ENCODE assay signal across 18 cellular contexts in genomic region chr3:177154733-177155132, GRCh38. TPM values are rescaled to one million over a fixed set of nuclear protein-coding genes. Genes with fewer than 3 reads are reported as not detected.
DNase-seq lines count a peak whose midpoint lies in the region; ATAC-seq, FAIRE-seq and TF ChIP-seq lines count a peak whose summit lies in the region.
"Had no signal": no experiment of that assay in that cellular context is flagged by ENCODE, and none has a peak within 500 bp of the region (broad histone marks: within the 10 kb centered on the region; RNA-seq: fewer than 3 reads in every experiment).

No MANE protein-coding gene starts in this region.

- TF ChIP-seq CTCF in Panc1 (IDR thresholded peaks at IDR 0.05) (no peak), nephron progenitor cell (IDR thresholded peaks at IDR 0.05) (no peak), omental fat pad (IDR thresholded peaks at IDR 0.05) (no peak)

- in situ Hi-C loops in Panc1 (cut with HindIII; ENCODE audit: low pct_unique_long_range_greater_than_20kb, low sequenced_read_pairs): no loop called here

- no peak overlapping the region for H3K4me3 Mint-ChIP-seq in activated naive CD4-positive, alpha-beta T cell treated with anti-CD3 and anti-CD28 coated beads, Interleukin-2, amount 50 U/mL, for 24 hours
- H3K4me3 Mint-ChIP-seq in activated naive CD4-positive, alpha-beta T cell treated with anti-CD3 and anti-CD28 coated beads, Interleukin-2, amount 10 ng/mL, durations not matched to agents 7 days and 5 days: no peak overlapping the region
- H3K4me3 Mint-ChIP-seq in nephron progenitor cell: no peak overlapping the region
- H3K4me3 Mint-ChIP-seq: CD14-positive monocyte, IgD-negative memory B cell had no signal

- no TSS peak for BruUV-seq in Panc1 (replicated peaks; lab: Mats Ljungman, UMichigan)

- H3K27ac Mint-ChIP-seq in activated naive CD4-positive, alpha-beta T cell treated with anti-CD3 and anti-CD28 coated beads, Interleukin-2, amount 50 U/mL, for 24 hours: peak overlapping the region; percentile 85
- no peak overlapping the region for H3K27ac Mint-ChIP-seq in activated naive CD4-positive, alpha-beta T cell treated with anti-CD3 and anti-CD28 coated beads, Interleukin-2, amount 10 ng/mL, durations not matched to agents 7 days and 5 days
- peak overlapping the region; percentile 42 for H3K27ac Mint-ChIP-seq in nephron progenitor cell

- peaks cover 75% of the 10 kb centered on the region for H3K4me1 Mint-ChIP-seq in activated naive CD4-positive, alpha-beta T cell treated with anti-CD3 and anti-CD28 coated beads, Interleukin-2, amount 50 U/mL, for 24 hours
- peaks cover 27% of the 10 kb centered on the region for H3K4me1 Mint-ChIP-seq in activated naive CD4-positive, alpha-beta T cell treated with anti-CD3 and anti-CD28 coated beads, Interleukin-2, amount 10 ng/mL, durations not matched to agents 7 days and 5 days
- peaks cover 30% of the 10 kb centered on the region for H3K4me1 Mint-ChIP-seq in nephron progenitor cell

- POLR2A ChIA-PET in Panc1 (lab: Charles Lee): no interaction called here

- H3K36me3 Mint-ChIP-seq in activated naive CD4-positive, alpha-beta T cell treated with anti-CD3 and anti-CD28 coated beads, Interleukin-2, amount 50 U/mL, for 24 hours: peaks cover 4% of the 10 kb centered on the region
- peaks cover 15% of the 10 kb centered on the region for H3K36me3 Mint-ChIP-seq in activated naive CD4-positive, alpha-beta T cell treated with anti-CD3 and anti-CD28 coated beads, Interleukin-2, amount 10 ng/mL, durations not matched to agents 7 days and 5 days
- H3K36me3 Mint-ChIP-seq in nephron progenitor cell (ENCODE audit: low read depth): peaks cover 77% of the 10 kb centered on the region
- H3K36me3 Mint-ChIP-seq: IgD-negative memory B cell had no signal

- ATAC-seq in Panc1 (no peak), omental fat pad (ENCODE audit: low FRiP score) (no peak), HG02938 (IDR thresholded peaks at IDR 0.05; ENCODE audit: unreplicated experiment) (no peak)

- no peaks in the 10 kb centered on the region for H3K9me3 ChIP-seq in Panc1 (ENCODE audit: control insufficient read depth, insufficient read depth, low read depth, low read length)

- CTCF ChIA-PET in activated naive CD4-positive, alpha-beta T cell treated with anti-CD3 and anti-CD28 coated beads, Interleukin-2, amount 10 ng/mL, durations not matched to agents 7 days and 5 days (lab: Charles Lee): no interaction called here
- CTCF ChIA-PET in Panc1 (lab: Charles Lee): no interaction called here

- intact Hi-C loops in Panc1 (cut with micrococcal nuclease; ENCODE audit: unreplicated experiment): no loop called here

- no peak overlapping the region for H3K4me3 ChIP-seq in Panc1 (ENCODE audit: low read depth in 2 of 2, low read length in 2 of 2)

- no peaks in the 10 kb centered on the region for H3K27me3 Mint-ChIP-seq in activated naive CD4-positive, alpha-beta T cell treated with anti-CD3 and anti-CD28 coated beads, Interleukin-2, amount 50 U/mL, for 24 hours
- H3K27me3 Mint-ChIP-seq in activated naive CD4-positive, alpha-beta T cell treated with anti-CD3 and anti-CD28 coated beads, Interleukin-2, amount 10 ng/mL, durations not matched to agents 7 days and 5 days: no peaks in the 10 kb centered on the region
- no peaks in the 10 kb centered on the region for H3K27me3 Mint-ChIP-seq in nephron progenitor cell (ENCODE audit: low read depth, poor library complexity)
- H3K27me3 Mint-ChIP-seq: IgD-negative memory B cell had no signal

- no peak for DNase-seq in activated naive CD4-positive, alpha-beta T cell treated with anti-CD3 and anti-CD28 coated beads, Interleukin-2, amount 10 ng/mL, durations not matched to agents 7 days and 5 days
- DNase-seq in Panc1 (ENCODE audit: low read depth, low spot score): no peak
- DNase-seq in frontal cortex (ENCODE audit: low spot score in 2 of 2): no peak
- no peak for DNase-seq in nephron progenitor cell
- DNase-seq in omental fat pad (ENCODE audit: low spot score): no peak
- DNase-seq in HUDEP-2 (lab: John Stamatoyannopoulos, UW; ENCODE audit: unreplicated experiment in 76 of 76): no peak
- DNase-seq: COR-L47, DMS153, EL, MV-4-11, NCI-H1417 treated with DMSO at 0.1 percent for 48 hours, NCI-H1930, NCI-H526 treated with DMSO at 0.1 percent for 48 hours had no signal

- H3K9me3 Mint-ChIP-seq in activated naive CD4-positive, alpha-beta T cell treated with anti-CD3 and anti-CD28 coated beads, Interleukin-2, amount 50 U/mL, for 24 hours: no peaks in the 10 kb centered on the region
- H3K9me3 Mint-ChIP-seq in activated naive CD4-positive, alpha-beta T cell treated with anti-CD3 and anti-CD28 coated beads, Interleukin-2, amount 10 ng/mL, durations not matched to agents 7 days and 5 days: no peaks in the 10 kb centered on the region
- peaks cover 35% of the 10 kb centered on the region for H3K9me3 Mint-ChIP-seq in nephron progenitor cell
- H3K9me3 Mint-ChIP-seq: IgD-negative memory B cell had no signal

- H3K27ac ChIP-seq in Panc1 (ENCODE audit: low read length): peak overlapping the region; percentile 66; the same call in 1 of the 2 replicates

- peaks cover 52% of the 10 kb centered on the region for H3K4me1 ChIP-seq in Panc1 (ENCODE audit: control insufficient read depth, insufficient read depth, low read length)

- no peaks in the 10 kb centered on the region for H3K36me3 ChIP-seq in Panc1 (ENCODE audit: control insufficient read depth, insufficient read depth, low read length)

- FAIRE-seq in frontal cortex (lab: Jason Lieb, UNC): peak; percentile 33
- FAIRE-seq: H54 had no signal

- no peaks in the 10 kb centered on the region for H3K27me3 ChIP-seq in Panc1 (ENCODE audit: control insufficient read depth, insufficient read depth, low read length)

RNA-seq across cellular contexts. Expression of gene TBL1XR1, which starts 42.5 kb away (rescaled TPM):
- total RNA-seq in Panc1 (2021; ENCODE audit: unreplicated experiment) (192 TPM), frontal cortex (283 TPM), omental fat pad (100 to 1,000 TPM in 1 of 4 donors, 10 to 100 TPM in 3; 58.5 to 106 (median 77.9) TPM)
- polyA plus RNA-seq in Panc1 (2012; ENCODE audit: insufficient read length): 57.6 TPM
